Comparison of ENCODE assay signal across 2 cellular contexts in genomic region chr2:64934530-64934929, GRCh38.
TF ChIP-seq lines count a peak whose summit lies in the region.

No MANE protein-coding gene starts in this region.

TF ChIP-seq in K562, 482 proteins besides CTCF, POLR2A, EP300 and RAD21:
- TF ChIP-seq RBM17 (IDR thresholded peaks at IDR 0.05; ENCODE audit: borderline replicate concordance, low read depth, low read length) (no peak), ZNF140 (CRISPR knock-in tag; IDR thresholded peaks at IDR 0.05) (no peak), MEIS2 (IDR thresholded peaks at IDR 0.05; ENCODE audit: partially characterized antibody) (peak; percentile 13)

TF ChIP-seq in HepG2, 621 proteins besides CTCF, POLR2A, EP300 and RAD21:
- TF ChIP-seq PHF5A (CRISPR knock-in tag; IDR thresholded peaks at IDR 0.05; ENCODE audit: low read depth, unreplicated experiment), result no peak
- TF ChIP-seq NCOA5 (CRISPR knock-in tag; IDR thresholded peaks at IDR 0.05), result no peak
- no peak for TF ChIP-seq ZSCAN29 (CRISPR knock-in tag; conservative IDR thresholded peaks at IDR 0.05)
- TF ChIP-seq ZNF329 (CRISPR knock-in tag; IDR thresholded peaks at IDR 0.05; ENCODE audit: low read depth), result no peak
- TF ChIP-seq ATF1 (CRISPR knock-in tag; IDR thresholded peaks at IDR 0.05), result no peak
- TF ChIP-seq BRD4 (CRISPR knock-in tag; IDR thresholded peaks at IDR 0.05), result no peak
- no peak for TF ChIP-seq ZNF784 (CRISPR knock-in tag; IDR thresholded peaks at IDR 0.05; ENCODE audit: borderline replicate concordance)
- TF ChIP-seq ZNF615 (CRISPR knock-in tag; IDR thresholded peaks at IDR 0.05; ENCODE audit: borderline replicate concordance), result no peak
- no peak for TF ChIP-seq GATAD1 (CRISPR knock-in tag; IDR thresholded peaks at IDR 0.05)
- TF ChIP-seq, protein P1, sequence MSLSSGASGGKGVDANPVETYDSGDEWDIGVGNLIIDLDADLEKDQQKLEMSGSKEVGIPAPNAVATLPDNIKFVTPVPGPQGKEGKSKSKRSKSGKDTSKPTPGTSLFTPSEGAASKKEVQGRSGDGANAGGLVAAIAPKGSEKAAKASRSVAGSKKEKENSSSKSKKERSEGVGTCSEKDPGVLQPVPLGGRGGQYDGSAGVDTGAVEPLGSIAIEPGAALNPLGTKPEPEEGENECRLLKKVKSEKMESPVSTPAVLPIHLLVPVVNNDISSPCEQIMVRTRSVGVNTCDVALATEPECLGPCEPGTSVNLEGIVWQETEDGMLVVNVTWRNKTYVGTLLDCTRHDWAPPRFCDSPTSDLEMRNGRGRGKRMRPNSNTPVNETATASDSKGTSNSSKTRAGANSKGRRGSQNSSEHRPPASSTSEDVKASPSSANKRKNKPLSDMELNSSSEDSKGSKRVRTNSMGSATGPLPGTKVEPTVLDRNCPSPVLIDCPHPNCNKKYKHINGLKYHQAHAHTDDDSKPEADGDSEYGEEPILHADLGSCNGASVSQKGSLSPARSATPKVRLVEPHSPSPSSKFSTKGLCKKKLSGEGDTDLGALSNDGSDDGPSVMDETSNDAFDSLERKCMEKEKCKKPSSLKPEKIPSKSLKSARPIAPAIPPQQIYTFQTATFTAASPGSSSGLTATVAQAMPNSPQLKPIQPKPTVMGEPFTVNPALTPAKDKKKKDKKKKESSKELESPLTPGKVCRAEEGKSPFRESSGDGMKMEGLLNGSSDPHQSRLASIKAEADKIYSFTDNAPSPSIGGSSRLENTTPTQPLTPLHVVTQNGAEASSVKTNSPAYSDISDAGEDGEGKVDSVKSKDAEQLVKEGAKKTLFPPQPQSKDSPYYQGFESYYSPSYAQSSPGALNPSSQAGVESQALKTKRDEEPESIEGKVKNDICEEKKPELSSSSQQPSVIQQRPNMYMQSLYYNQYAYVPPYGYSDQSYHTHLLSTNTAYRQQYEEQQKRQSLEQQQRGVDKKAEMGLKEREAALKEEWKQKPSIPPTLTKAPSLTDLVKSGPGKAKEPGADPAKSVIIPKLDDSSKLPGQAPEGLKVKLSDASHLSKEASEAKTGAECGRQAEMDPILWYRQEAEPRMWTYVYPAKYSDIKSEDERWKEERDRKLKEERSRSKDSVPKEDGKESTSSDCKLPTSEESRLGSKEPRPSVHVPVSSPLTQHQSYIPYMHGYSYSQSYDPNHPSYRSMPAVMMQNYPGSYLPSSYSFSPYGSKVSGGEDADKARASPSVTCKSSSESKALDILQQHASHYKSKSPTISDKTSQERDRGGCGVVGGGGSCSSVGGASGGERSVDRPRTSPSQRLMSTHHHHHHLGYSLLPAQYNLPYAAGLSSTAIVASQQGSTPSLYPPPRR (CRISPR knock-in tag; IDR thresholded peaks at IDR 0.05; ENCODE audit: borderline replicate concordance), result no peak
- no peak for TF ChIP-seq POGZ (CRISPR knock-in tag; IDR thresholded peaks at IDR 0.05)
